In genomic region chr15:50425219-50425618, GRCh38 we compare ENCODE assay signal across 8 cellular contexts. TPM values are rescaled to one million over a fixed set of nuclear protein-coding genes. Genes with fewer than 3 reads are reported as not detected.
DNase-seq lines count a peak whose midpoint lies in the region; ATAC-seq and TF ChIP-seq lines count a peak whose summit lies in the region.

No MANE protein-coding gene starts in this region.

- TF ChIP-seq POLR2A in prostate gland (IDR thresholded peaks at IDR 0.05): no peak

- H3K4me1 ChIP-seq in SJCRH30 (peaks cover 4% of the 10 kb centered on the region; the same call in 1 of the 2 replicates), fibroblast of lung (ENCODE audit: control insufficient read depth, extremely low read depth, insufficient read depth, low read length) (no peaks in the 10 kb centered on the region), prostate gland (replicated peaks) (peaks cover 4% of the 10 kb centered on the region)

- H3K36me3 ChIP-seq in SJCRH30 (peaks cover 3% of the 10 kb centered on the region; the same call in 1 of the 2 replicates), fibroblast of lung (ENCODE audit: control insufficient read depth, insufficient read depth, low read length) (no peaks in the 10 kb centered on the region), prostate gland (no peaks in the 10 kb centered on the region)

- peak overlapping the region; percentile 86 for H3K4me2 ChIP-seq in fibroblast of lung (ENCODE audit: extremely low read depth, insufficient read depth, low read length)

- TF ChIP-seq CTCF in fibroblast of lung (conservative IDR thresholded peaks at IDR 0.05 in 1 of 2, IDR thresholded peaks at IDR 0.05 in 1 of 2; ENCODE audit: low read depth in 1 of 2, low read length in 2 of 2): no peak
- no peak for TF ChIP-seq CTCF in prostate gland (IDR thresholded peaks at IDR 0.05)

- peaks cover 56% of the 10 kb centered on the region for H3K79me2 ChIP-seq in fibroblast of lung (ENCODE audit: control insufficient read depth, insufficient read depth, low read length)

- ATAC-seq in HG02981 (IDR thresholded peaks at IDR 0.05; ENCODE audit: unreplicated experiment) (no peak), GM19455 (IDR thresholded peaks at IDR 0.05; ENCODE audit: unreplicated experiment) (no peak)

- WGBS in prostate gland: 12% methylated on average over 5 of the region's 5 CpGs

- H3K27me3 ChIP-seq in SJCRH30: no peaks in the 10 kb centered on the region
- no peaks in the 10 kb centered on the region for H3K27me3 ChIP-seq in fibroblast of lung (ENCODE audit: control insufficient read depth, insufficient read depth, low read length)
- no peaks in the 10 kb centered on the region for H3K27me3 ChIP-seq in prostate gland (replicated peaks; ENCODE audit: insufficient read depth)

- H3K27ac ChIP-seq in SJCRH30: peak overlapping the region; percentile 68; the same call in 1 of the 2 replicates
- peak overlapping the region; percentile 88 for H3K27ac ChIP-seq in fibroblast of lung (ENCODE audit: insufficient read depth, low read length)
- H3K27ac ChIP-seq in prostate gland: peak overlapping the region; percentile 90

- H4K20me1 ChIP-seq in fibroblast of lung (ENCODE audit: control insufficient read depth, extremely low read depth, insufficient read depth, low read length): no peaks in the 10 kb centered on the region

- intact Hi-C loops in prostate gland (cut with DNase I): loop anchor here (10.0 kb wide), 1 partner anchor 70 kb away; the partner anchor contains the start of gene GABPB1

- H3K9ac ChIP-seq in fibroblast of lung (ENCODE audit: insufficient read depth, low read length): no peak overlapping the region

- no peaks in the 10 kb centered on the region for H3K9me3 ChIP-seq in SJCRH30 (replicated peaks)
- no peaks in the 10 kb centered on the region for H3K9me3 ChIP-seq in fibroblast of lung (ENCODE audit: control insufficient read depth, insufficient read depth, low read depth, low read length)
- H3K9me3 ChIP-seq in prostate gland: no peaks in the 10 kb centered on the region

- DNase-seq in GM03348 (ENCODE audit: low spot score) (peak; percentile 11), SJCRH30 (no peak), fibroblast of lung (ENCODE audit: low read depth in 2 of 2) (peak; percentile 7 to 9), prostate gland (ENCODE audit: low spot score) (no peak), NCI-H2227 (lab: John Stamatoyannopoulos, UW; ENCODE audit: unreplicated experiment) (no peak), NCI-H82 treated with DMSO at 0.1 percent for 48 hours (lab: John Stamatoyannopoulos, UW; ENCODE audit: unreplicated experiment) (no peak)

- H2AFZ ChIP-seq in fibroblast of lung (ENCODE audit: low read length): no peak overlapping the region

- H3K4me3 ChIP-seq in SJCRH30: peak overlapping the region; percentile 86
- peak overlapping the region; percentile 53 to 98 (median 74) for H3K4me3 ChIP-seq in fibroblast of lung (replicated peaks in 1 of 4; ENCODE audit: control extremely low read depth in 1 of 4, insufficient read depth in 1 of 4, low read depth in 3 of 4, low read length in 4 of 4)
- H3K4me3 ChIP-seq in prostate gland: peak overlapping the region; percentile 61 to 74

RNA-seq across cellular contexts. Expression of gene USP8, which starts 1.0 kb away (rescaled TPM):
- total RNA-seq in SJCRH30 (2014; rRNA removed; shearing (Covaris generic)): 37.1 and 46.3 TPM in 2 replicates
- total RNA-seq in fibroblast of lung (37.8 and 52.2 TPM in 2 replicates), prostate gland (10 to 100 TPM; 56.3 to 80.5 TPM)
- 47.6 and 58.5 TPM in 2 replicates for polyA plus RNA-seq in fibroblast of lung
- 30.5 and 34.5 TPM in 2 replicates for polyA plus RNA-seq in fibroblast of lung (2012)
- polyA minus RNA-seq in fibroblast of lung (ENCODE audit: low replicate concordance): 31.0 and 38.3 TPM in 2 replicates

Comparison
In these comparisons a context has a peak if more than half of its experiments do, and no peak if none do; other contexts are left out.
1. DNase-seq: peak in GM03348 (single experiment) and fibroblast of lung (2 of 2); none in SJCRH30 (0 of 2), prostate gland (single experiment), NCI-H2227 (single experiment) and NCI-H82 treated with DMSO at 0.1 percent for 48 hours (single experiment).
2. Peak in every context shown above with its lines, with median percentiles within 50 percentile points of each other: H3K27ac ChIP-seq and H3K4me3 ChIP-seq.